8 cellular contexts compared by ENCODE assay signal in genomic region chr6:79947191-79948173, GRCh38. TPM values are rescaled to one million over a fixed set of nuclear protein-coding genes. Genes with fewer than 3 reads are reported as not detected.
DNase-seq lines count a peak whose midpoint lies in the region; ATAC-seq and TF ChIP-seq lines count a peak whose summit lies in the region.

Gene ELOVL4, minus strand, starts transcription at chr6:79947553. Its CDS starts 274 bp downstream, at chr6:79947279.

- H3K27me3 Mint-ChIP-seq in activated CD8-positive, alpha-beta T cell treated with anti-CD3 and anti-CD28 coated beads for 36 hours: peaks cover 5% of the 10 kb centered on the region

- ATAC-seq in HG02884 (IDR thresholded peaks at IDR 0.05; ENCODE audit: unreplicated experiment): peak; percentile 43
- ATAC-seq in activated CD8-positive, alpha-beta T cell treated with anti-CD3 and anti-CD28 coated beads for 36 hours: peak; percentile 83

- H3K4me3 Mint-ChIP-seq in activated CD8-positive, alpha-beta T cell treated with anti-CD3 and anti-CD28 coated beads for 36 hours: peak within 1 kb of the TSS; percentile 84

- DNase-seq in GM03348 (ENCODE audit: low spot score) (peak; percentile 92), NCI-H2196 (lab: John Stamatoyannopoulos, UW; ENCODE audit: unreplicated experiment) (peak; percentile 89), medulla oblongata (ENCODE audit: extremely low spot score) (peak; percentile 72), OCI-M1 (lab: John Stamatoyannopoulos, UW) (no peak)
- DNase-seq in activated CD8-positive, alpha-beta T cell treated with anti-CD3 and anti-CD28 coated beads for 36 hours: peak; percentile 82
- peak; percentile 66 for DNase-seq in effector CD8-positive, alpha-beta T cell (lab: John Stamatoyannopoulos, UW)
- DNase-seq in stimulated activated CD4-positive, alpha-beta T cell treated with anti-CD3 and anti-CD28 coated beads, TNF-alpha, amount 100 ng/mL, for 24 hours (ENCODE audit: low read depth in 3 of 3): peak in 2 of 3 experiments; percentile 26 to 68

- H3K36me3 Mint-ChIP-seq in activated CD8-positive, alpha-beta T cell treated with anti-CD3 and anti-CD28 coated beads for 36 hours (ENCODE audit: low read depth): no peaks in the 10 kb centered on the region

- H3K27ac Mint-ChIP-seq in activated CD8-positive, alpha-beta T cell treated with anti-CD3 and anti-CD28 coated beads for 36 hours: no peak within 1 kb of the TSS

- CTCF ChIA-PET in activated CD8-positive, alpha-beta T cell treated with anti-CD3 and anti-CD28 coated beads for 36 hours (lab: Charles Lee): interaction anchor here (0.7 to 3.2 kb wide), 18 partner anchors 7 to 377 kb away, joined by 3 to 33 read pairs (median 5); partner anchors contain the start of genes BCKDHB and TTK

- H3K4me1 Mint-ChIP-seq in activated CD8-positive, alpha-beta T cell treated with anti-CD3 and anti-CD28 coated beads for 36 hours (ENCODE audit: low read depth): peaks cover 23% of the 10 kb centered on the region

- intact Hi-C loops in activated CD8-positive, alpha-beta T cell treated with anti-CD3 and anti-CD28 coated beads for 36 hours (cut with micrococcal nuclease): loop anchor here (1.0 to 2.0 kb wide), 2 partner anchors 57 to 147 kb away; partner anchors contain the start of gene TTK

- no peak for TF ChIP-seq CTCF in activated CD8-positive, alpha-beta T cell treated with anti-CD3 and anti-CD28 coated beads for 36 hours (IDR thresholded peaks at IDR 0.05)

- POLR2A ChIA-PET in activated CD8-positive, alpha-beta T cell treated with anti-CD3 and anti-CD28 coated beads for 36 hours (lab: Charles Lee): interaction anchor here (1.0 kb wide), 1 partner anchor 56 kb away, joined by 4 read pairs; the partner anchor contains the start of gene TTK

- H3K9me3 Mint-ChIP-seq in activated CD8-positive, alpha-beta T cell treated with anti-CD3 and anti-CD28 coated beads for 36 hours: no peaks in the 10 kb centered on the region

RNA-seq across cellular contexts. Expression of gene ELOVL4, which starts in this region (rescaled TPM):
- 1 to 10 TPM; 1.4 to 1.7 TPM for total RNA-seq in activated CD8-positive, alpha-beta T cell treated with anti-CD3 and anti-CD28 coated beads for 36 hours
